Comparison of ENCODE assay signal across 8 cellular contexts in genomic region chr15:62254137-62254934, GRCh38.
DNase-seq lines count a peak whose midpoint lies in the region; ATAC-seq and TF ChIP-seq lines count a peak whose summit lies in the region.

No MANE protein-coding gene starts in this region.

- in situ Hi-C loops in GM13977 (cut with MboI; ENCODE audit: low pct_unique_long_range_greater_than_20kb, low sequenced_read_pairs, unreplicated experiment): no loop called here

- TF ChIP-seq CTCF in AG04450 (IDR thresholded peaks at IDR 0.05; ENCODE audit: low read depth, low read length): peak; percentile 85
- peak; percentile 70 for TF ChIP-seq CTCF in GM13977 (IDR thresholded peaks at IDR 0.05; ENCODE audit: extremely low read depth, insufficient read depth, missing control alignments)
- TF ChIP-seq CTCF in fibroblast of pulmonary artery (IDR thresholded peaks at IDR 0.05; ENCODE audit: low read length, missing control alignments): peak; percentile 95
- no peak for TF ChIP-seq CTCF in ovary (IDR thresholded peaks at IDR 0.05)
- TF ChIP-seq CTCF in upper lobe of left lung (IDR thresholded peaks at IDR 0.05): peak; percentile 39 to 66 (median 55)

- POLR2A ChIA-PET in AG04450 (lab: Yijun Ruan, JAX): interaction anchor here (0.6 kb wide), 1 partner anchor 302 kb away, joined by 3 read pairs; no protein-coding TSS in a partner anchor

- H3K27ac ChIP-seq in AG04450 (ENCODE audit: low read depth, low read length) (no peak overlapping the region), ovary (no peak overlapping the region), upper lobe of left lung (no peak overlapping the region)

- no peak overlapping the region for H3K4me3 ChIP-seq in AG04450 (ENCODE audit: low read depth, low read length)
- H3K4me3 ChIP-seq in fibroblast of pulmonary artery (replicated peaks; ENCODE audit: low read depth, low read length): no peak overlapping the region
- H3K4me3 ChIP-seq in ovary: no peak overlapping the region
- H3K4me3 ChIP-seq in upper lobe of left lung: no peak overlapping the region

- H3K4me1 ChIP-seq in ovary (ENCODE audit: insufficient read depth) (no peaks in the 10 kb centered on the region), upper lobe of left lung (no peaks in the 10 kb centered on the region)

- DNase-seq in AG04450 (ENCODE audit: low read depth, low spot score) (peak; percentile 10), GM13977 (ENCODE audit: low spot score) (peak; percentile 53), NCI-H748 treated with DMSO at 0.1 percent for 48 hours (lab: John Stamatoyannopoulos, UW) (peak; percentile 4), fibroblast of pulmonary artery (ENCODE audit: low read depth) (peak; percentile 80), ovary (peak in 4 of 5 donors; percentile 28 to 48 (median 30)), upper lobe of left lung (peak; percentile 52 to 73)
- peak; percentile 57 for DNase-seq in activated T-cell treated with anti-CD3 and anti-CD28 coated beads, Interleukin-2, amount 50 U/mL, for 1 hour

- no peak for TF ChIP-seq POLR2A in ovary (IDR thresholded peaks at IDR 0.05)
- TF ChIP-seq POLR2A in upper lobe of left lung (IDR thresholded peaks at IDR 0.05): no peak

- ATAC-seq in upper lobe of left lung (ENCODE audit: low FRiP score in 2 of 2): peak; percentile 49 to 60
- ATAC-seq in GM18519 (IDR thresholded peaks at IDR 0.05; ENCODE audit: low FRiP score, unreplicated experiment): no peak

- H3K36me3 ChIP-seq in ovary (no peaks in the 10 kb centered on the region), upper lobe of left lung (no peaks in the 10 kb centered on the region)

- CTCF ChIA-PET in AG04450 (lab: Charles Lee): interaction anchor here (0.5 to 2.0 kb wide), 18 partner anchors 9 to 388 kb away, joined by 3 to 16 read pairs (median 4); no protein-coding TSS in a partner anchor

- H3K27me3 ChIP-seq in AG04450 (ENCODE audit: control insufficient read depth, insufficient read depth, low read length) (peaks cover 7% of the 10 kb centered on the region), ovary (no peaks in the 10 kb centered on the region), upper lobe of left lung (no peaks in the 10 kb centered on the region)

- WGBS in ovary, 3 donors: 25 to 31% (median 30%) methylated on average over 11 of the region's 11 CpGs
- WGBS in upper lobe of left lung, 2 donors: 43 to 80% methylated on average over 3 to 11 of the region's 11 CpGs

- intact Hi-C loops in ovary (cut with DNase I): loop anchor here in 2 of 4 donors (10.0 kb wide), 2 partner anchors 70 to 180 kb away; no protein-coding TSS in a partner anchor

- TF ChIP-seq EP300 in ovary (IDR thresholded peaks at IDR 0.05): no peak
- TF ChIP-seq EP300 in upper lobe of left lung (IDR thresholded peaks at IDR 0.05): no peak

- no peaks in the 10 kb centered on the region for H3K9me3 ChIP-seq in AG04450 (ENCODE audit: control insufficient read depth, insufficient read depth, low read length)
- H3K9me3 ChIP-seq in ovary: no peaks in the 10 kb centered on the region
- H3K9me3 ChIP-seq in upper lobe of left lung: no peaks in the 10 kb centered on the region

Comparison
In these comparisons a context has a peak if more than half of its experiments do, and no peak if none do; other contexts are left out.
1. DNase-seq: peak in every context shown above with its lines; median percentile 80 in fibroblast of pulmonary artery; 62 in upper lobe of left lung; 57 in activated T-cell treated with anti-CD3 and anti-CD28 coated beads, Interleukin-2, amount 50 U/mL, for 1 hour; 53 in GM13977; 30 in ovary; 10 in AG04450; 4 in NCI-H748 treated with DMSO at 0.1 percent for 48 hours.
2. CTCF ChIP-seq: peak in AG04450 (single experiment), GM13977 (single experiment), fibroblast of pulmonary artery (single experiment) and upper lobe of left lung (6 of 6); none in ovary (0 of 3).